In genomic region chr2:2573658-2574293, GRCh38 we compare ENCODE assay signal across 15 cellular contexts.
DNase-seq lines count a peak whose midpoint lies in the region; ATAC-seq and TF ChIP-seq lines count a peak whose summit lies in the region.
"Had no signal": no experiment of that assay in that cellular context is flagged by ENCODE, and none has a peak within 500 bp of the region (broad histone marks: within the 10 kb centered on the region; RNA-seq: fewer than 3 reads in every experiment).

No MANE protein-coding gene starts in this region.

- no peak overlapping the region for H2BK15ac ChIP-seq in mesenchymal stem cell (ENCODE audit: low read depth, poor library complexity, severe bottlenecking)

- H3K4me1 ChIP-seq in mesenchymal stem cell (ENCODE audit: control insufficient read depth, insufficient read depth, low read depth, low read length) = peaks cover 3% of the 10 kb centered on the region
- H3K4me1 ChIP-seq: uterus had no signal

- CTCF ChIA-PET in activated CD4-positive, alpha-beta memory T cell treated with anti-CD3 and anti-CD28 coated beads for 36 hours (lab: Charles Lee) = no interaction called here
- CTCF ChIA-PET in activated CD4-positive, alpha-beta memory T cell treated with anti-CD3 and anti-CD28 coated beads, Interleukin-2, amount 10 ng/mL, durations not matched to agents 7 days and 5 days (lab: Charles Lee) = no interaction called here
- CTCF ChIA-PET in HEK293T (lab: Yijun Ruan, JAX) = no interaction called here

- no peak for TF ChIP-seq CTCF in GM13977 (IDR thresholded peaks at IDR 0.05; ENCODE audit: extremely low read depth, insufficient read depth, missing control alignments)

- H3K27me3 Mint-ChIP-seq in activated CD4-positive, alpha-beta memory T cell treated with anti-CD3 and anti-CD28 coated beads for 36 hours = no peaks in the 10 kb centered on the region
- no peaks in the 10 kb centered on the region for H3K27me3 Mint-ChIP-seq in activated CD4-positive, alpha-beta memory T cell treated with anti-CD3 and anti-CD28 coated beads, Interleukin-2, amount 10 ng/mL, durations not matched to agents 7 days and 5 days

- no peaks in the 10 kb centered on the region for H3K9me3 Mint-ChIP-seq in activated CD4-positive, alpha-beta memory T cell treated with anti-CD3 and anti-CD28 coated beads for 36 hours
- H3K9me3 Mint-ChIP-seq in activated CD4-positive, alpha-beta memory T cell treated with anti-CD3 and anti-CD28 coated beads, Interleukin-2, amount 10 ng/mL, durations not matched to agents 7 days and 5 days = no peaks in the 10 kb centered on the region
- H3K9me3 Mint-ChIP-seq: naive thymus-derived CD8-positive, alpha-beta T cell had no signal

- H4K8ac ChIP-seq in mesenchymal stem cell (ENCODE audit: low read length) = no peak overlapping the region

- H3K9me3 ChIP-seq in mesenchymal stem cell (ENCODE audit: control insufficient read depth, low read length) = no peaks in the 10 kb centered on the region
- H3K9me3 ChIP-seq: MG63, uterus had no signal

- H3K36me3 ChIP-seq in mesenchymal stem cell (ENCODE audit: control insufficient read depth in 1 of 2, insufficient read depth in 2 of 2, low read depth in 1 of 2, low read length in 2 of 2) = no peaks in the 10 kb centered on the region
- H3K36me3 ChIP-seq: MG63, uterus had no signal

- H3K27ac ChIP-seq in mesenchymal stem cell (ENCODE audit: low read length, poor library complexity, severe bottlenecking) = no peak overlapping the region
- H3K27ac ChIP-seq: uterus had no signal

- no peak overlapping the region for H3K4me3 ChIP-seq in mesenchymal stem cell (ENCODE audit: insufficient read depth in 1 of 2, low read depth in 1 of 2, low read length in 2 of 2)
- H3K4me3 ChIP-seq: MG63, uterus had no signal

- no peaks in the 10 kb centered on the region for H3K4me1 Mint-ChIP-seq in activated CD4-positive, alpha-beta memory T cell treated with anti-CD3 and anti-CD28 coated beads for 36 hours (ENCODE audit: low read depth)
- no peaks in the 10 kb centered on the region for H3K4me1 Mint-ChIP-seq in activated CD4-positive, alpha-beta memory T cell treated with anti-CD3 and anti-CD28 coated beads, Interleukin-2, amount 10 ng/mL, durations not matched to agents 7 days and 5 days

- in situ Hi-C loops in GM13977 (cut with MboI; ENCODE audit: low pct_unique_long_range_greater_than_20kb, low sequenced_read_pairs, unreplicated experiment) = no loop called here

- no peaks in the 10 kb centered on the region for H3K79me1 ChIP-seq in mesenchymal stem cell (replicated peaks; ENCODE audit: low read length, poor library complexity, severe bottlenecking)

- no peak overlapping the region for H2AFZ ChIP-seq in mesenchymal stem cell (ENCODE audit: low read depth, low read length)

- no peak overlapping the region for H3K4me2 ChIP-seq in mesenchymal stem cell (ENCODE audit: low read length, poor library complexity, severe bottlenecking)

- H3K36me3 Mint-ChIP-seq in activated CD4-positive, alpha-beta memory T cell treated with anti-CD3 and anti-CD28 coated beads for 36 hours = no peaks in the 10 kb centered on the region
- H3K36me3 Mint-ChIP-seq in activated CD4-positive, alpha-beta memory T cell treated with anti-CD3 and anti-CD28 coated beads, Interleukin-2, amount 10 ng/mL, durations not matched to agents 7 days and 5 days (ENCODE audit: low read depth) = no peaks in the 10 kb centered on the region
- H3K36me3 Mint-ChIP-seq: naive thymus-derived CD8-positive, alpha-beta T cell had no signal

- H3K27ac Mint-ChIP-seq in activated CD4-positive, alpha-beta memory T cell treated with anti-CD3 and anti-CD28 coated beads for 36 hours = no peak overlapping the region
- no peak overlapping the region for H3K27ac Mint-ChIP-seq in activated CD4-positive, alpha-beta memory T cell treated with anti-CD3 and anti-CD28 coated beads, Interleukin-2, amount 10 ng/mL, durations not matched to agents 7 days and 5 days
- H3K27ac Mint-ChIP-seq: naive thymus-derived CD8-positive, alpha-beta T cell had no signal

- DNase-seq in activated CD4-positive, alpha-beta memory T cell treated with anti-CD3 and anti-CD28 coated beads for 36 hours = peak; percentile 19
- DNase-seq in activated CD4-positive, alpha-beta memory T cell treated with anti-CD3 and anti-CD28 coated beads, Interleukin-2, amount 10 ng/mL, durations not matched to agents 7 days and 5 days = no peak
- no peak for DNase-seq in HEK293T (ENCODE audit: extremely low spot score)
- DNase-seq in activated CD8-positive, alpha-beta memory T cell treated with anti-CD3 and anti-CD28 coated beads, Interleukin-2, amount 50 U/mL, for 48 hours = peak; percentile 46
- peak; percentile 1 for DNase-seq in mesenchymal stem cell
- DNase-seq in GM13977 (ENCODE audit: low spot score) = no peak
- DNase-seq: left ventricle myocardium superior, MG63, NCI-H510A treated with DMSO at 0.1 percent for 48 hours, retina, uterus had no signal

- WGBS in mesenchymal stem cell = 89% methylated on average over 15 of the region's 15 CpGs

- H3K14ac ChIP-seq in mesenchymal stem cell (ENCODE audit: low read length in 2 of 2) = no peak overlapping the region

- no peak overlapping the region for H2BK5ac ChIP-seq in mesenchymal stem cell (ENCODE audit: low read depth, low read length, poor library complexity, severe bottlenecking)

- H3K4ac ChIP-seq in mesenchymal stem cell (ENCODE audit: low read depth in 1 of 2, low read length in 2 of 2) = no peak overlapping the region

- no peak overlapping the region for H3K23ac ChIP-seq in mesenchymal stem cell (ENCODE audit: low read length in 2 of 2)

- no peak overlapping the region for H3K18ac ChIP-seq in mesenchymal stem cell (ENCODE audit: low read depth in 1 of 2, low read length in 2 of 2)

- no peak overlapping the region for H2AK5ac ChIP-seq in mesenchymal stem cell (ENCODE audit: low read length, severe bottlenecking)

- POLR2A ChIA-PET in activated CD4-positive, alpha-beta memory T cell treated with anti-CD3 and anti-CD28 coated beads for 36 hours (lab: Charles Lee) = no interaction called here
- POLR2A ChIA-PET in activated CD4-positive, alpha-beta memory T cell treated with anti-CD3 and anti-CD28 coated beads, Interleukin-2, amount 10 ng/mL, durations not matched to agents 7 days and 5 days (lab: Charles Lee) = no interaction called here
- POLR2A ChIA-PET in HEK293T (lab: Yijun Ruan, JAX) = no interaction called here

- H3K9ac ChIP-seq in mesenchymal stem cell (ENCODE audit: low read length) = no peak overlapping the region

- intact Hi-C loops in activated CD4-positive, alpha-beta memory T cell treated with anti-CD3 and anti-CD28 coated beads for 36 hours (cut with micrococcal nuclease) = no loop called here

- H2BK120ac ChIP-seq in mesenchymal stem cell (ENCODE audit: low read depth, low read length) = no peak overlapping the region

- ATAC-seq in esophagus mucosa (no peak), HG02798 (IDR thresholded peaks at IDR 0.05; ENCODE audit: poor library complexity, unreplicated experiment) (no peak)
- ATAC-seq: left ventricle myocardium superior, Panc1 had no signal

- H2BK12ac ChIP-seq in mesenchymal stem cell (ENCODE audit: low read length in 2 of 2) = no peak overlapping the region

- no peak overlapping the region for H3K4me3 Mint-ChIP-seq in activated CD4-positive, alpha-beta memory T cell treated with anti-CD3 and anti-CD28 coated beads for 36 hours
- H3K4me3 Mint-ChIP-seq in activated CD4-positive, alpha-beta memory T cell treated with anti-CD3 and anti-CD28 coated beads, Interleukin-2, amount 10 ng/mL, durations not matched to agents 7 days and 5 days = no peak overlapping the region
- H3K4me3 Mint-ChIP-seq: naive thymus-derived CD8-positive, alpha-beta T cell had no signal

- H3K27me3 ChIP-seq in mesenchymal stem cell (ENCODE audit: control insufficient read depth in 1 of 2, insufficient read depth in 1 of 2, low read length in 2 of 2) = no peaks in the 10 kb centered on the region
- H3K27me3 ChIP-seq: MG63, uterus had no signal

- no peak overlapping the region for H4K91ac ChIP-seq in mesenchymal stem cell (ENCODE audit: low read length)

TF ChIP-seq in HEK293T, 16 proteins besides CTCF, POLR2A, EP300 and RAD21:
- TF ChIP-seq CTBP1 (IDR thresholded peaks at IDR 0.05; ENCODE audit: borderline replicate concordance) = peak; percentile 27
- no peak for TF ChIP-seq ARNT (IDR thresholded peaks at IDR 0.05)
- TF ChIP-seq FOXM1 (IDR thresholded peaks at IDR 0.05; ENCODE audit: borderline replicate concordance) = no peak
- TF ChIP-seq ELF4 (IDR thresholded peaks at IDR 0.05) = no peak
- no peak for TF ChIP-seq LEF1 (IDR thresholded peaks at IDR 0.05; ENCODE audit: borderline replicate concordance)
- TF ChIP-seq HDGF (IDR thresholded peaks at IDR 0.05; ENCODE audit: borderline replicate concordance) = no peak
- TF ChIP-seq TARDBP (IDR thresholded peaks at IDR 0.05) = peak; percentile 99
- no peak for TF ChIP-seq SUZ12 (IDR thresholded peaks at IDR 0.05)
- TF ChIP-seq ZNF384 (IDR thresholded peaks at IDR 0.05) = no peak
- no peak for TF ChIP-seq NFRKB (IDR thresholded peaks at IDR 0.05)
- no peak for TF ChIP-seq SP1 (IDR thresholded peaks at IDR 0.05)

Comparison
In these comparisons a context has a peak if more than half of its experiments do, and no peak if none do; other contexts are left out.
1. DNase-seq: peak in activated CD4-positive, alpha-beta memory T cell treated with anti-CD3 and anti-CD28 coated beads for 36 hours (single experiment), activated CD8-positive, alpha-beta memory T cell treated with anti-CD3 and anti-CD28 coated beads, Interleukin-2, amount 50 U/mL, for 48 hours (single experiment) and mesenchymal stem cell (single experiment); none in activated CD4-positive, alpha-beta memory T cell treated with anti-CD3 and anti-CD28 coated beads, Interleukin-2, amount 10 ng/mL, durations not matched to agents 7 days and 5 days (single experiment), HEK293T (single experiment) and GM13977 (single experiment).